ENCODE assay signal across 31 cellular contexts in the genomic region with DNA sequence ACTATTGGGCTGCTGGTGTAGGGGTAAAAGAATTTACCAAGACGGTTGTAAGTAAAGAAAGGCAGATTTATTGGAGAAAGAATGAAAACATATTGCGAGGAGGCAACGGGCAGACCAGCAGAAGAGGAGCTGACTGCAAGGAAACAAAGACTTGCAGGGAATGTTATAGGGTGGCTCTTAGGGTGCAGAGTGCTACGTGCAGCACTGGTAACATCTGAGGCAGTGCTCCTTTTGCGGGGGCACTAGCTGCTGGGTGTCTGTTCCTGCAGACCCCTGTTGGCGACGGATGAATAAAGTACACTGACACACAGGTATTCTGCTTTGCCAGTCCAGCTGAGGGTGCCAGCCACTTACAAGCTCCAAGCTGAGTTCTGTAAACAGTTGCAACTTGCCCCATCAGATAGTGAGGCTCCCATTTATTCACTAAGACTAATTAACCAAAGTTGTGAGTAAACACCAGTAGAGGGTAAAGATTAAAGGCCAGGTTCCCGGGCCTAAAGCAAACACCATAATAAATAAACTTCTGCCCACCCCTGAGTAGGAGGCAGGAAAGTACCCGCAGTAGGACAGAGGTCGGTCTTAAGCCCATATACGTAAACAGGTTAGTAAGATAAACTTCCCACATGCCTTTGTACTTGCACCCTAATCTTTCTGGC.
"Had no signal": no experiment of that assay in that cellular context is flagged by ENCODE, and none has a peak within 500 bp of the region (broad histone marks: within the 10 kb centered on the region; RNA-seq: fewer than 3 reads in every experiment).

No MANE protein-coding gene starts in this region.

- H3K36me3 Mint-ChIP-seq: activated naive CD8-positive, alpha-beta T cell; naive B cell; stimulated activated naive B cell treated with anti-CD40 and anti-IgM and Interleukin-4, amounts not matched to agents 10 μg/mL and 1 μg/mL and 100 μg/mL, for 72 hours had no signal

- H3K4me1 ChIP-seq: adrenal gland, esophagus muscularis mucosa, lower lobe of right lung, parathyroid adenoma, vagina had no signal

- H3K4me2 ChIP-seq: smooth muscle cell had no signal

- H3K9ac ChIP-seq: parathyroid adenoma had no signal

- H3K36me3 ChIP-seq: adrenal gland, esophagus muscularis mucosa, lower lobe of right lung, thoracic aorta, vagina had no signal

- H3K4me3 ChIP-seq: adrenal gland, esophagus muscularis mucosa, lower lobe of right lung, mucosa of descending colon, smooth muscle cell, thoracic aorta, vagina had no signal

- H3K27ac ChIP-seq: adrenal gland, esophagus muscularis mucosa, lower lobe of right lung, parathyroid adenoma, thoracic aorta, vagina had no signal

- H3K79me2 ChIP-seq: parathyroid adenoma had no signal

- H3K27me3 ChIP-seq: adrenal gland, vagina had no signal

- H3K4me3 Mint-ChIP-seq: activated B cell treated with CpG ODN at 0.5 μM for 24 hours; activated CD4-positive, alpha-beta T cell treated with anti-CD3 and anti-CD28 coated beads for 36 hours; activated naive CD8-positive, alpha-beta T cell; activated T-cell treated with anti-CD3 and anti-CD28 coated beads, Interleukin-2, amount 50 U/mL, for 4 hours; effector memory CD8-positive, alpha-beta T cell; naive B cell; stimulated activated naive B cell treated with anti-CD40 and anti-IgM and Interleukin-4, amounts not matched to agents 10 μg/mL and 1 μg/mL and 100 μg/mL, for 72 hours had no signal

- DNase-seq: activated B cell treated with CpG ODN at 0.5 μM for 24 hours; activated CD4-positive, alpha-beta T cell treated with anti-CD3 and anti-CD28 coated beads for 36 hours; activated CD4-positive, alpha-beta T cell treated with anti-CD3 and anti-CD28 coated beads, Interleukin-2, amount 50 U/mL, for 4 hours; activated CD8-positive, alpha-beta memory T cell treated with anti-CD3 and anti-CD28 coated beads, Interleukin-2, amount 50 U/mL, for 48 hours; activated naive CD4-positive, alpha-beta T cell; activated T-cell treated with anti-CD3 and anti-CD28 coated beads, Interleukin-2, amount 50 U/mL, for 4 hours; adrenal gland; central memory CD4-positive, alpha-beta T cell; effector memory CD8-positive, alpha-beta T cell; glutamatergic neuron; hypothalamus; left colon; lower lobe of right lung; mucosa of descending colon; naive B cell; nucleus accumbens; stimulated activated CD4-positive, alpha-beta T cell treated with anti-CD3 and anti-CD28 coated beads, Interleukin-15, amount 100 ng/mL, for 24 hours; stimulated activated CD4-positive, alpha-beta T cell treated with anti-CD3 and anti-CD28 coated beads, Interleukin-2, amount 100 ng/mL, for 48 hours; stimulated activated CD8-positive, alpha-beta memory T cell treated with anti-CD3 and anti-CD28 coated beads, Interleukin-4, amount 100 ng/mL, for 48 hours; stimulated activated naive B cell treated with anti-CD40 and anti-IgM and Interleukin-4, amounts not matched to agents 10 μg/mL and 1 μg/mL and 100 μg/mL, for 72 hours had no signal

- H2AFZ ChIP-seq: parathyroid adenoma had no signal

- ATAC-seq: activated CD4-positive, alpha-beta T cell treated with anti-CD3 and anti-CD28 coated beads for 36 hours; activated T-cell treated with anti-CD3 and anti-CD28 coated beads, Interleukin-2, amount 50 U/mL, for 4 hours; effector memory CD8-positive, alpha-beta T cell; left colon; lower lobe of right lung; mucosa of descending colon; sciatic nerve; stimulated activated naive B cell treated with anti-CD40 and anti-IgM and Interleukin-4, amounts not matched to agents 10 μg/mL and 1 μg/mL and 100 μg/mL, for 72 hours had no signal

- H3K4me1 Mint-ChIP-seq: activated B cell treated with CpG ODN at 0.5 μM for 24 hours; activated CD4-positive, alpha-beta T cell treated with anti-CD3 and anti-CD28 coated beads for 36 hours; naive B cell had no signal

- H3K27ac Mint-ChIP-seq: activated B cell treated with CpG ODN at 0.5 μM for 24 hours; activated CD4-positive, alpha-beta T cell treated with anti-CD3 and anti-CD28 coated beads for 36 hours; activated naive CD8-positive, alpha-beta T cell; activated T-helper 2 cell treated with anti-CD3 and anti-CD28 coated beads, Interferon-gamma antibody, Interleukin-2, Interleukin-4, amounts not matched to agents 10 μg/mL and 5 μg/mL and 100 μg/mL, durations not matched to agents 14 hours and 24 hours and 36 hours; effector memory CD8-positive, alpha-beta T cell; naive B cell; stimulated activated naive B cell treated with anti-CD40 and anti-IgM and Interleukin-4, amounts not matched to agents 10 μg/mL and 1 μg/mL and 100 μg/mL, for 72 hours had no signal

- FAIRE-seq: astrocyte, frontal cortex, keratinocyte had no signal

- H3K9me3 ChIP-seq: adrenal gland, esophagus muscularis mucosa, lower lobe of right lung, mucosa of descending colon, thoracic aorta, vagina had no signal

- H3K9me3 Mint-ChIP-seq: activated T-cell treated with anti-CD3 and anti-CD28 coated beads, Interleukin-2, amount 50 U/mL, for 4 hours; activated T-helper 2 cell treated with anti-CD3 and anti-CD28 coated beads, Interferon-gamma antibody, Interleukin-2, Interleukin-4, amounts not matched to agents 10 μg/mL and 5 μg/mL and 100 μg/mL, durations not matched to agents 14 hours and 24 hours and 36 hours had no signal
